ENCODE assay signal across 1 cellular context in the genomic region with DNA sequence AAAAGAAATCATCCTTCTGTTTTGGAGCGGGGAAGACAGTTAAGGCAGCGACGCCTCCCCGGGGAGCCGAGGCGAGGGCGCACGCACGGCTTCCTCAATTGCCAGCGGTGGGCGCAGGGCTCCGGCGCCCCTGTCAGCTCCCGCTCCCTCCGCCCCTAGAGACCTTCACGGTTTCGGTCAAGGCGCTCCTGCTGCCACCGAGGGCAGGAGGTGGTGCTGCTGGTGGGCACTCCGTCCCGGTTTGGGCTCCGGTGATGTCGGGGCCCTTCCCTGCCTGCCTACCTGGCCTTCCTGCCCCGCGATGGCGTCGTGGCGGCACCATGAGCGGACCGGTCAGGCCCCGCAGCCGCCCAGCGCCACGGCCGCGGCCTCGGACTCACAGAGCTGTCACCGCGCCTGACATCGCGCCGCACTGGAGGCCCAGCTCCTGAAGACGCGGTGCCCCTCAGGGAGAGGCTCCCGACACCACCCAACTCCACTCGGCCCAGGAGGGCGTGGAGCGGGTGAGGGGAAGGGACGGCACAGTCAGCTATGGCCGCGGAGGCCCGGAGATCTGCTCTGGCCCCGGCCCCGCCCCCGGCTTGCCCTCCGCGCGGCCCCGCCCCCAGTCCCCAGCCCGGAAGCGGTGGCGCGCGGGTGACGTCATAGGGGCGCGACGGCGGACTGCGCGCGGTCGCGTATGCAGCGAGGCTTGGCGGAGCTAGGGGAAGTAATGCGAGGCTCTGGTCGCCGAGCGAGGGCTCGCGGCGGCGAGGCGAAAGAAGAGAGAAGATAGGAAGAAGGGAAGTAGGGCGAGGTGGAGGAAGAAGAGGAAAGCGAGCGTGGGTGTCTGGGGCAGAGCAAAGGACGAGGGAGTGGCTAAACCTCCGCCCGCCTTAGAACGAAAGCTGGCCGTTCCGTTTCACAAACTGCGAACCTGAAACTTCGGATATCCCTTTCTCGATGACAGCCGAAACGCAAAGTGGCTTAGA.
A peak's percentile ranks its signal among the peaks of the same experiment; 100 is the strongest.
TF ChIP-seq lines count a peak whose summit lies in the region.

A gene with protein sequence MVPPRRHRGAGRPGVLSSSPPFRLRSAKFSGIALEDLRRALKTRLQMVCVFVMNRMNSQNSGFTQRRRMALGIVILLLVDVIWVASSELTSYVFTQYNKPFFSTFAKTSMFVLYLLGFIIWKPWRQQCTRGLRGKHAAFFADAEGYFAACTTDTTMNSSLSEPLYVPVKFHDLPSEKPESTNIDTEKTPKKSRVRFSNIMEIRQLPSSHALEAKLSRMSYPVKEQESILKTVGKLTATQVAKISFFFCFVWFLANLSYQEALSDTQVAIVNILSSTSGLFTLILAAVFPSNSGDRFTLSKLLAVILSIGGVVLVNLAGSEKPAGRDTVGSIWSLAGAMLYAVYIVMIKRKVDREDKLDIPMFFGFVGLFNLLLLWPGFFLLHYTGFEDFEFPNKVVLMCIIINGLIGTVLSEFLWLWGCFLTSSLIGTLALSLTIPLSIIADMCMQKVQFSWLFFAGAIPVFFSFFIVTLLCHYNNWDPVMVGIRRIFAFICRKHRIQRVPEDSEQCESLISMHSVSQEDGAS (minus strand): TSS at position 555 of the 971 bp plus-strand sequence. CDS start 233 bp downstream, at position 322.

TF ChIP-seq in K562, 482 proteins besides CTCF, POLR2A, EP300 and RAD21 (continued from another document and continues in another):
- TF ChIP-seq ZNF224 (CRISPR knock-in tag; IDR thresholded peaks at IDR 0.05) (no peak), PHB2 (IDR thresholded peaks at IDR 0.05; ENCODE audit: low read depth) (no peak), JUNB (CRISPR knock-in tag; conservative IDR thresholded peaks at IDR 0.05) (peak; percentile 93), SMC3 (conservative IDR thresholded peaks at IDR 0.05; ENCODE audit: insufficient read depth, low read depth, low read length) (no peak), ETV6 (IDR thresholded peaks at IDR 0.05; ENCODE audit: borderline replicate concordance in 1 of 2, low read depth in 2 of 2, low read length in 1 of 2) (peak in 1 of 2 experiments; percentile 41; a peak in 1 of 4 replicates), ETV6 (CRISPR knock-in tag; IDR thresholded peaks at IDR 0.05; ENCODE audit: borderline replicate concordance) (no peak), DDX20 (tag; IDR thresholded peaks at IDR 0.05; ENCODE audit: low read depth) (no peak), TBL1XR1 (IDR thresholded peaks at IDR 0.05; ENCODE audit: low read length in 2 of 2) (peak in 1 of 2 experiments; percentile 75; a peak in 2 of 4 replicates), MAFG (tag; conservative IDR thresholded peaks at IDR 0.05) (no peak), NFYB (IDR thresholded peaks at IDR 0.05; ENCODE audit: extremely low read depth, insufficient read length) (no peak), MAFF (IDR thresholded peaks at IDR 0.05; ENCODE audit: low read length) (no peak), PTTG1 (tag; IDR thresholded peaks at IDR 0.05; ENCODE audit: low read depth) (no peak), PCBP2 (IDR thresholded peaks at IDR 0.05; ENCODE audit: low read depth, low read length, poor library complexity, severe bottlenecking) (no peak), MCM2 (IDR thresholded peaks at IDR 0.05; ENCODE audit: low read depth) (no peak), MIER1 (IDR thresholded peaks at IDR 0.05; ENCODE audit: low read depth) (no peak), YY1 (IDR thresholded peaks at IDR 0.05; ENCODE audit: borderline replicate concordance in 1 of 3, control insufficient read depth in 1 of 3, extremely low read depth in 1 of 3, insufficient read depth in 3 of 3, insufficient read length in 1 of 3, insufficient replicate concordance in 2 of 3, low read depth in 1 of 3, low read length in 2 of 3) (peak; percentile 38 to 88 (median 73)), ZNF165 (CRISPR knock-in tag; IDR thresholded peaks at IDR 0.05; ENCODE audit: borderline replicate concordance) (no peak), NCOA2 (IDR thresholded peaks at IDR 0.05; ENCODE audit: partially characterized antibody in 2 of 2) (no peak), ETS2 (tag; IDR thresholded peaks at IDR 0.05; ENCODE audit: borderline replicate concordance, poor library complexity, severe bottlenecking) (no peak), CREB1 (IDR thresholded peaks at IDR 0.05) (peak; percentile 98), CREB1 (CRISPR knock-in tag; IDR thresholded peaks at IDR 0.05) (peak; percentile 99), ZNF12 (CRISPR knock-in tag; IDR thresholded peaks at IDR 0.05) (no peak), MTA3 (IDR thresholded peaks at IDR 0.05; ENCODE audit: borderline replicate concordance) (0 out of 2 replicates have a peak, but pooled peaks have one; percentile 56), RFX1 (IDR thresholded peaks at IDR 0.05) (no peak), POU5F1 (IDR thresholded peaks at IDR 0.05; ENCODE audit: borderline replicate concordance, low read depth, low read length, partially characterized antibody) (no peak)
- TF ChIP-seq, protein P1, sequence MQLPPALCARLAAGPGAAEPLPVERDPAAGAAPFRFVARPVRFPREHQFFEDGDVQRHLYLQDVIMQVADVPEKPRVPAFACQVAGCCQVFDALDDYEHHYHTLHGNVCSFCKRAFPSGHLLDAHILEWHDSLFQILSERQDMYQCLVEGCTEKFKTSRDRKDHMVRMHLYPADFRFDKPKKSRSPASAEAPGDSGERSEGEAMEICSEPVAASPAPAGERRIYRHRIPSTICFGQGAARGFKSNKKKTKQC (CRISPR knock-in tag; IDR thresholded peaks at IDR 0.05), result peak; percentile 64; the same call in 1 of the 2 replicates
- TF ChIP-seq, protein P2, sequence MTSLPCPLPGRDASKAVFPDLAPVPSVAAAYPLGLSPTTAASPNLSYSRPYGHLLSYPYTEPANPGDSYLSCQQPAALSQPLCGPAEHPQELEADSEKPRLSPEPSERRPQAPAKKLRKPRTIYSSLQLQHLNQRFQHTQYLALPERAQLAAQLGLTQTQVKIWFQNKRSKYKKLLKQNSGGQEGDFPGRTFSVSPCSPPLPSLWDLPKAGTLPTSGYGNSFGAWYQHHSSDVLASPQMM (CRISPR knock-in tag; IDR thresholded peaks at IDR 0.05), result no peak
- TF ChIP-seq, protein P3, sequence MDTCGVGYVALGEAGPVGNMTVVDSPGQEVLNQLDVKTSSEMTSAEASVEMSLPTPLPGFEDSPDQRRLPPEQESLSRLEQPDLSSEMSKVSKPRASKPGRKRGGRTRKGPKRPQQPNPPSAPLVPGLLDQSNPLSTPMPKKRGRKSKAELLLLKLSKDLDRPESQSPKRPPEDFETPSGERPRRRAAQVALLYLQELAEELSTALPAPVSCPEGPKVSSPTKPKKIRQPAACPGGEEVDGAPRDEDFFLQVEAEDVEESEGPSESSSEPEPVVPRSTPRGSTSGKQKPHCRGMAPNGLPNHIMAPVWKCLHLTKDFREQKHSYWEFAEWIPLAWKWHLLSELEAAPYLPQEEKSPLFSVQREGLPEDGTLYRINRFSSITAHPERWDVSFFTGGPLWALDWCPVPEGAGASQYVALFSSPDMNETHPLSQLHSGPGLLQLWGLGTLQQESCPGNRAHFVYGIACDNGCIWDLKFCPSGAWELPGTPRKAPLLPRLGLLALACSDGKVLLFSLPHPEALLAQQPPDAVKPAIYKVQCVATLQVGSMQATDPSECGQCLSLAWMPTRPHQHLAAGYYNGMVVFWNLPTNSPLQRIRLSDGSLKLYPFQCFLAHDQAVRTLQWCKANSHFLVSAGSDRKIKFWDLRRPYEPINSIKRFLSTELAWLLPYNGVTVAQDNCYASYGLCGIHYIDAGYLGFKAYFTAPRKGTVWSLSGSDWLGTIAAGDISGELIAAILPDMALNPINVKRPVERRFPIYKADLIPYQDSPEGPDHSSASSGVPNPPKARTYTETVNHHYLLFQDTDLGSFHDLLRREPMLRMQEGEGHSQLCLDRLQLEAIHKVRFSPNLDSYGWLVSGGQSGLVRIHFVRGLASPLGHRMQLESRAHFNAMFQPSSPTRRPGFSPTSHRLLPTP (IDR thresholded peaks at IDR 0.05; ENCODE audit: borderline replicate concordance, extremely low read depth, insufficient read length), result no peak
- TF ChIP-seq, protein P4, sequence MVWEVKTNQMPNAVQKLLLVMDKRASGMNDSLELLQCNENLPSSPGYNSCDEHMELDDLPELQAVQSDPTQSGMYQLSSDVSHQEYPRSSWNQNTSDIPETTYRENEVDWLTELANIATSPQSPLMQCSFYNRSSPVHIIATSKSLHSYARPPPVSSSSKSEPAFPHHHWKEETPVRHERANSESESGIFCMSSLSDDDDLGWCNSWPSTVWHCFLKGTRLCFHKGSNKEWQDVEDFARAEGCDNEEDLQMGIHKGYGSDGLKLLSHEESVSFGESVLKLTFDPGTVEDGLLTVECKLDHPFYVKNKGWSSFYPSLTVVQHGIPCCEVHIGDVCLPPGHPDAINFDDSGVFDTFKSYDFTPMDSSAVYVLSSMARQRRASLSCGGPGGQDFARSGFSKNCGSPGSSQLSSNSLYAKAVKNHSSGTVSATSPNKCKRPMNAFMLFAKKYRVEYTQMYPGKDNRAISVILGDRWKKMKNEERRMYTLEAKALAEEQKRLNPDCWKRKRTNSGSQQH (CRISPR knock-in tag; IDR thresholded peaks at IDR 0.05), result peak; percentile 70; the same call in 1 of the 2 replicates
- TF ChIP-seq, protein P5, sequence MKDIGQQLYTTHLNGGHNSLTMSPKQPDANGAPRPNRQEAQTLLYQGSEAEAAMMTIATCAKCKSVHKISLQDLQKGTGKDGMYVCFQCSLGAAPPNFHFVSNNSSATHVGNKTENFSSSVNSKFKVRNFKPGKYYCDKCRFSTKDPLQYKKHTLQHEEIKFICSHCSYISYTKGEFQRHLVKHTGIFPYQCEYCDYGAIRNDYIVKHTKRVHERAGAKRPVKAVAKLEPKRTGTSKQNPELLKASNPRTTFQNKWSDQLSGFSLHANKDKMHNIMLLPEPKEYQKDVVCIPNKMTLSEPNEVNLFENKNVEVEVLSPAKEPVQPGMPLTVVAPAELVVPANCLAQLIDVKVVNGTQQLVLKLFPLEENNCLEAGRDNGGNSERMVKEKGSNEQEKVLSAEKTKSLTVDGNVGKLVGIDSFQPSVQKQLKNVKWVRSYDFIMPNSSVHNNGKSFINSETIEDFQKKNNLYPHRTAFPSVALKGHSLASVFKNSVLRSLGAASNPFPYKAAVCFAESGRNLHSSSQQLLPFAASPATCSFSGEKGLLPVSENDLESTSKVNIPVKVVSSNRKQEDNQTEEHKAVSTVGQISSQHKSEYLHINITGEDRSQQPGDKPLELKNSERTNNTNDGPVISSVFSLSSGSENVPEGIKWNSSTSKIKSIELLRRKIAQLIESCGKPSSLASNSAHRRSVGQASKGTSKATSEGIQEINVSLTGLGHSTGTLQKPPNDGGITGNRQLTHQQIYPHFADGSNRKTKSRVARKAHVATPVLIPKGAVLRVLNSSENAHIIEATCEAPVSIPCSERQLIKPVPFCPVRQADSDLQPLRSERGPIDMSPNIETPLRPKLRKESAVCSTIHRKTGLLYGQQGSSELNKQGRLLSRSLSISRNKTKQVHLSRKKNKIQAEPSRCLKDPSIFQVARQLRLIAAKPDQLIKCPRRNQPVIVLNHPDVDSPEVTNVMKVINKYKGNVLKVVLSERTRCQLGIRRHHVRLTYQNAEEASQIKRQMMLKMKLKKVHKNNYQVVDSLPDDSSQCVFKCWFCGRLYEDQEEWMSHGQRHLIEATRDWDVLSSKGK (CRISPR knock-in tag; IDR thresholded peaks at IDR 0.05), result no peak
- TF ChIP-seq, protein P6, sequence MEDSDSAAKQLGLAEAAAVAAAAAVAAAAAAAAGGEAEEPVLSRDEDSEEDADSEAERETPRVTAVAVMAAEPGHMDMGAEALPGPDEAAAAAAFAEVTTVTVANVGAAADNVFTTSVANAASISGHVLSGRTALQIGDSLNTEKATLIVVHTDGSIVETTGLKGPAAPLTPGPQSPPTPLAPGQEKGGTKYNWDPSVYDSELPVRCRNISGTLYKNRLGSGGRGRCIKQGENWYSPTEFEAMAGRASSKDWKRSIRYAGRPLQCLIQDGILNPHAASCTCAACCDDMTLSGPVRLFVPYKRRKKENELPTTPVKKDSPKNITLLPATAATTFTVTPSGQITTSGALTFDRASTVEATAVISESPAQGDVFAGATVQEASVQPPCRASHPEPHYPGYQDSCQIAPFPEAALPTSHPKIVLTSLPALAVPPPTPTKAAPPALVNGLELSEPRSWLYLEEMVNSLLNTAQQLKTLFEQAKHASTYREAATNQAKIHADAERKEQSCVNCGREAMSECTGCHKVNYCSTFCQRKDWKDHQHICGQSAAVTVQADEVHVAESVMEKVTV (CRISPR knock-in tag; IDR thresholded peaks at IDR 0.05), result no peak
- TF ChIP-seq, protein P7, sequence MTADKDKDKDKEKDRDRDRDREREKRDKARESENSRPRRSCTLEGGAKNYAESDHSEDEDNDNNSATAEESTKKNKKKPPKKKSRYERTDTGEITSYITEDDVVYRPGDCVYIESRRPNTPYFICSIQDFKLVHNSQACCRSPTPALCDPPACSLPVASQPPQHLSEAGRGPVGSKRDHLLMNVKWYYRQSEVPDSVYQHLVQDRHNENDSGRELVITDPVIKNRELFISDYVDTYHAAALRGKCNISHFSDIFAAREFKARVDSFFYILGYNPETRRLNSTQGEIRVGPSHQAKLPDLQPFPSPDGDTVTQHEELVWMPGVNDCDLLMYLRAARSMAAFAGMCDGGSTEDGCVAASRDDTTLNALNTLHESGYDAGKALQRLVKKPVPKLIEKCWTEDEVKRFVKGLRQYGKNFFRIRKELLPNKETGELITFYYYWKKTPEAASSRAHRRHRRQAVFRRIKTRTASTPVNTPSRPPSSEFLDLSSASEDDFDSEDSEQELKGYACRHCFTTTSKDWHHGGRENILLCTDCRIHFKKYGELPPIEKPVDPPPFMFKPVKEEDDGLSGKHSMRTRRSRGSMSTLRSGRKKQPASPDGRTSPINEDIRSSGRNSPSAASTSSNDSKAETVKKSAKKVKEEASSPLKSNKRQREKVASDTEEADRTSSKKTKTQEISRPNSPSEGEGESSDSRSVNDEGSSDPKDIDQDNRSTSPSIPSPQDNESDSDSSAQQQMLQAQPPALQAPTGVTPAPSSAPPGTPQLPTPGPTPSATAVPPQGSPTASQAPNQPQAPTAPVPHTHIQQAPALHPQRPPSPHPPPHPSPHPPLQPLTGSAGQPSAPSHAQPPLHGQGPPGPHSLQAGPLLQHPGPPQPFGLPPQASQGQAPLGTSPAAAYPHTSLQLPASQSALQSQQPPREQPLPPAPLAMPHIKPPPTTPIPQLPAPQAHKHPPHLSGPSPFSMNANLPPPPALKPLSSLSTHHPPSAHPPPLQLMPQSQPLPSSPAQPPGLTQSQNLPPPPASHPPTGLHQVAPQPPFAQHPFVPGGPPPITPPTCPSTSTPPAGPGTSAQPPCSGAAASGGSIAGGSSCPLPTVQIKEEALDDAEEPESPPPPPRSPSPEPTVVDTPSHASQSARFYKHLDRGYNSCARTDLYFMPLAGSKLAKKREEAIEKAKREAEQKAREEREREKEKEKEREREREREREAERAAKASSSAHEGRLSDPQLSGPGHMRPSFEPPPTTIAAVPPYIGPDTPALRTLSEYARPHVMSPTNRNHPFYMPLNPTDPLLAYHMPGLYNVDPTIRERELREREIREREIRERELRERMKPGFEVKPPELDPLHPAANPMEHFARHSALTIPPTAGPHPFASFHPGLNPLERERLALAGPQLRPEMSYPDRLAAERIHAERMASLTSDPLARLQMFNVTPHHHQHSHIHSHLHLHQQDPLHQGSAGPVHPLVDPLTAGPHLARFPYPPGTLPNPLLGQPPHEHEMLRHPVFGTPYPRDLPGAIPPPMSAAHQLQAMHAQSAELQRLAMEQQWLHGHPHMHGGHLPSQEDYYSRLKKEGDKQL (CRISPR knock-in tag; IDR thresholded peaks at IDR 0.05; ENCODE audit: borderline replicate concordance), result no peak; the same call in 1 of the 2 replicates
- TF ChIP-seq, protein P8, sequence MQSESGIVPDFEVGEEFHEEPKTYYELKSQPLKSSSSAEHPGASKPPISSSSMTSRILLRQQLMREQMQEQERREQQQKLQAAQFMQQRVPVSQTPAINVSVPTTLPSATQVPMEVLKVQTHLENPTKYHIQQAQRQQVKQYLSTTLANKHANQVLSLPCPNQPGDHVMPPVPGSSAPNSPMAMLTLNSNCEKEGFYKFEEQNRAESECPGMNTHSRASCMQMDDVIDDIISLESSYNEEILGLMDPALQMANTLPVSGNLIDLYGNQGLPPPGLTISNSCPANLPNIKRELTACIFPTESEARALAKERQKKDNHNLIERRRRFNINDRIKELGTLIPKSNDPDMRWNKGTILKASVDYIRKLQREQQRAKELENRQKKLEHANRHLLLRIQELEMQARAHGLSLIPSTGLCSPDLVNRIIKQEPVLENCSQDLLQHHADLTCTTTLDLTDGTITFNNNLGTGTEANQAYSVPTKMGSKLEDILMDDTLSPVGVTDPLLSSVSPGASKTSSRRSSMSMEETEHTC (IDR thresholded peaks at IDR 0.05), result peak; percentile 13; the same call in 1 of the 2 replicates
